8 cellular contexts compared by ENCODE assay signal in the genomic region with DNA sequence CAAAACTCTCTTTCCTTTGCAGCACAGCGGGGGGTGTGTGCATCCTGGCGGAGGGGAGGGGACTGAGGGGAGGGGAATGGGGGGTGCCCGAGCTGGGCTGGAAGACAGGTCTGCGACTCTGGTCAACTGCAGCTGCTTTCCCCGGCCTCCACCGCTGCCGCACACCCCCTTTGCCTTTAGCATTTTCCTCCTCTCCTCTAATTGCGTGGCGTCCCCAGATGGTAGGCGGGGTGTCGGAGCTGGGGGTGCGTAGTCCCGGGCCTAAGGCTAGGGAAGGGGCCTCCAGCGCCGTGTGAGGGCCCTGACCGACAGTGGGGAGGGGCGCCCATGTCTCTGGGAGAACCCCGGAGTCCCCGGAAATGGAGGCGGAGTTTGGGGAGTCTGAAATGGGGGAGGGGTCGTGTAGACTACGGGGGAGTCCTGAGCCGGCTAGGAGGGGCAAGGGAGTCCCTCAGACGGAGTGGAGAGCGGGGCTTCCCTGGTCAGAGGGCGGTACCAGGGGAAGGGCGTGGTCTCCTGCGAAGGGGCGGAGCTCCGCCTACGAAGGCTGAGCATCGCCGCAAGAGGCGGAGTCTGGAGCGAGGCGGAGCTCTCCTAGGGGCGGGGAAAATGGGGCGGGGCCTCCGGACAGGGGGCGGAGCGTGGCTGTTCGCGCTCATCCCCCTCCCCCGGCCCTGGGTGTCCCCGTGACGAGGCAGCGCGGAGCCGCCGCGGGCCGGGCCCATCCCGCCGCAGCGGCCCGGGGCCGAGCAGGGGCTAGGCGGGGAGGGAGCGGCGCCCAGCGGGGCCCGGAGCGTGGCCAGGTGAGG. TPM values are rescaled to one million over a fixed set of nuclear protein-coding genes. Genes with fewer than 3 reads are reported as not detected.
A peak's percentile ranks its signal among the peaks of the same experiment; 100 is the strongest.
DNase-seq lines count a peak whose midpoint lies in the region; ATAC-seq and TF ChIP-seq lines count a peak whose summit lies in the region.

A gene with protein sequence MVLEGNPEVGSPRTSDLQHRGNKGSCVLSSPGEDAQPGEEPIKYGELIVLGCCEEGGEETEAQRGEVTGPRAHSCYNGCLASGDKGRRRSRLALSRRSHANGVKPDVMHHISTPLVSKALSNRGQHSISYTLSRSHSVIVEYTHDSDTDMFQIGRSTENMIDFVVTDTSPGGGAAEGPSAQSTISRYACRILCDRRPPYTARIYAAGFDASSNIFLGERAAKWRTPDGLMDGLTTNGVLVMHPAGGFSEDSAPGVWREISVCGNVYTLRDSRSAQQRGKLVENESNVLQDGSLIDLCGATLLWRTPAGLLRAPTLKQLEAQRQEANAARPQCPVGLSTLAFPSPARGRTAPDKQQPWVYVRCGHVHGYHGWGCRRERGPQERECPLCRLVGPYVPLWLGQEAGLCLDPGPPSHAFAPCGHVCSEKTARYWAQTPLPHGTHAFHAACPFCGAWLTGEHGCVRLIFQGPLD (plus strand): TSS at position 681 of the 809 bp plus-strand sequence. CDS start 1,224 bp downstream, outside the sequence.

- H3K27ac Mint-ChIP-seq in activated CD8-positive, alpha-beta T cell treated with anti-CD3 and anti-CD28 coated beads for 36 hours: peak within 1 kb of the TSS; percentile 81

- H3K4me3 Mint-ChIP-seq in activated CD8-positive, alpha-beta T cell treated with anti-CD3 and anti-CD28 coated beads for 36 hours: peak within 1 kb of the TSS; percentile 86

- intact Hi-C loops in activated CD8-positive, alpha-beta T cell treated with anti-CD3 and anti-CD28 coated beads for 36 hours (cut with micrococcal nuclease): no loop called here

- H3K9me3 Mint-ChIP-seq in activated CD8-positive, alpha-beta T cell treated with anti-CD3 and anti-CD28 coated beads for 36 hours: no peaks in the 10 kb centered on the region

- 1% methylated on average over 63 of the region's 63 CpGs for WGBS in ectodermal cell, 2 experiments
- 1% methylated on average over 41 to 63 of the region's 63 CpGs for WGBS in lung, 2 donors

- H3K4me1 ChIP-seq in BE2C (no peaks in the 10 kb centered on the region; the same call in 1 of the 2 replicates), ectodermal cell (ENCODE audit: control insufficient read depth, insufficient read depth, low read length) (peaks cover 11% of the 10 kb centered on the region), lung (ENCODE audit: control insufficient read depth in 2 of 2, insufficient read depth in 2 of 2, low read length in 2 of 2) (peaks cover 0 to 8% of the 10 kb centered on the region in 2 donors)

- peaks cover 2% of the 10 kb centered on the region for H3K36me3 Mint-ChIP-seq in activated CD8-positive, alpha-beta T cell treated with anti-CD3 and anti-CD28 coated beads for 36 hours (ENCODE audit: low read depth)

- peak; percentile 66 for ATAC-seq in GM19328 (IDR thresholded peaks at IDR 0.05; ENCODE audit: unreplicated experiment)
- peak; percentile 41 for ATAC-seq in HG03469 (IDR thresholded peaks at IDR 0.05; ENCODE audit: unreplicated experiment)
- peak; percentile 92 for ATAC-seq in activated CD8-positive, alpha-beta T cell treated with anti-CD3 and anti-CD28 coated beads for 36 hours
- peak; percentile 95 for ATAC-seq in lung (ENCODE audit: insufficient read depth, low FRiP score)

- peak within 1 kb of the TSS; percentile 67 for H3K4me3 ChIP-seq in BE2C (ENCODE audit: low read depth, low read length)
- H3K4me3 ChIP-seq in ectodermal cell (ENCODE audit: insufficient read depth, low read depth, low read length): peak within 1 kb of the TSS; percentile 47
- peak within 1 kb of the TSS; percentile 43 for H3K4me3 ChIP-seq in lung

- no peaks in the 10 kb centered on the region for H3K27me3 Mint-ChIP-seq in activated CD8-positive, alpha-beta T cell treated with anti-CD3 and anti-CD28 coated beads for 36 hours

- POLR2A ChIA-PET in activated CD8-positive, alpha-beta T cell treated with anti-CD3 and anti-CD28 coated beads for 36 hours (lab: Charles Lee): interaction anchor here (1.5 to 1.6 kb wide), 2 partner anchors 12 to 28 kb away, joined by 4 to 6 read pairs; a partner anchor contains a TSS

- no peaks in the 10 kb centered on the region; the same call in 1 of the 2 replicates for H3K9me3 ChIP-seq in BE2C
- no peaks in the 10 kb centered on the region for H3K9me3 ChIP-seq in ectodermal cell (ENCODE audit: control insufficient read depth, low read length)
- no peaks in the 10 kb centered on the region for H3K9me3 ChIP-seq in lung (ENCODE audit: control insufficient read depth in 2 of 2, insufficient read depth in 1 of 2, low read length in 1 of 2)

- no peaks in the 10 kb centered on the region for H3K27me3 ChIP-seq in BE2C
- H3K27me3 ChIP-seq in ectodermal cell (ENCODE audit: control insufficient read depth, insufficient read depth, low read length, poor library complexity, severe bottlenecking): no peaks in the 10 kb centered on the region
- H3K27me3 ChIP-seq in lung (ENCODE audit: control insufficient read depth, insufficient read depth): no peaks in the 10 kb centered on the region

- TF ChIP-seq CTCF in BE2C (IDR thresholded peaks at IDR 0.05; ENCODE audit: low read depth, low read length) (no peak), lung (IDR thresholded peaks at IDR 0.05; ENCODE audit: control extremely low read depth, extremely low read depth) (no peak)
- no peak for TF ChIP-seq CTCF in activated CD8-positive, alpha-beta T cell treated with anti-CD3 and anti-CD28 coated beads for 36 hours (IDR thresholded peaks at IDR 0.05)

- peaks cover 40% of the 10 kb centered on the region for H3K4me1 Mint-ChIP-seq in activated CD8-positive, alpha-beta T cell treated with anti-CD3 and anti-CD28 coated beads for 36 hours (ENCODE audit: low read depth)

- CTCF ChIA-PET in activated CD8-positive, alpha-beta T cell treated with anti-CD3 and anti-CD28 coated beads for 36 hours (lab: Charles Lee): interaction anchor here (0.6 to 5.5 kb wide), 7 partner anchors 13 to 230 kb away, joined by 3 to 36 read pairs (median 4); a partner anchor contains a TSS

- DNase-seq in BE2C (peak; percentile 96), NCI-H69 (lab: John Stamatoyannopoulos, UW) (peak; percentile 96), lung (ENCODE audit: low spot score) (peak; percentile 93)
- peak; percentile 94 for DNase-seq in activated CD8-positive, alpha-beta T cell treated with anti-CD3 and anti-CD28 coated beads for 36 hours
- peak; percentile 91 to 99 (median 93) for DNase-seq in stimulated activated CD4-positive, alpha-beta T cell treated with anti-CD3 and anti-CD28 coated beads, TNF-alpha, amount 100 ng/mL, for 1 hour (ENCODE audit: low read depth in 3 of 3, low spot score in 1 of 3)

- H3K27ac ChIP-seq in ectodermal cell (ENCODE audit: insufficient read depth, low read depth, low read length, poor library complexity, severe bottlenecking) (peak within 1 kb of the TSS; percentile 11), lung (ENCODE audit: low read depth in 1 of 2, low read length in 1 of 2) (peak within 1 kb of the TSS; percentile 11 to 35)

- H3K36me3 ChIP-seq in BE2C (no peaks in the 10 kb centered on the region), ectodermal cell (ENCODE audit: control insufficient read depth, insufficient read depth, low read length) (no peaks in the 10 kb centered on the region), lung (ENCODE audit: control insufficient read depth in 2 of 2, insufficient read depth in 2 of 2, low read length in 2 of 2) (no peaks in the 10 kb centered on the region)

RNA-seq across cellular contexts. Expression of the gene that starts here (rescaled TPM):
- polyA plus RNA-seq in BE2C (2012; ENCODE audit: insufficient read depth, insufficient read length, low read depth): 8.1 TPM
- 10 to 100 TPM in 1 of 2 experiments, 1 to 10 TPM in 1; 6.7 to 10.5 TPM for total RNA-seq in activated CD8-positive, alpha-beta T cell treated with anti-CD3 and anti-CD28 coated beads for 36 hours
- 7.6 TPM for polyA plus RNA-seq in ectodermal cell (2013, experiment 1 of 4)
- polyA plus RNA-seq in ectodermal cell (2013, experiment 2 of 4): 8.9 TPM
- 6.5 TPM for polyA plus RNA-seq in ectodermal cell (2013, experiment 3 of 4)
- polyA plus RNA-seq in ectodermal cell (2013, experiment 4 of 4): 7.5 TPM
- 10 to 100 TPM in 1 of 2 donors, 1 to 10 TPM in 1; 4.9 to 12.6 TPM for total RNA-seq in lung
- polyA plus RNA-seq in lung: 1 to 10 TPM; 6.1 to 8.9 TPM

Comparison
In these comparisons a context has a peak if more than half of its experiments do, and no peak if none do; other contexts are left out.
1. Peak in every context shown above with its lines: DNase-seq, ATAC-seq, H3K4me3 ChIP-seq and H3K27ac ChIP-seq.
2. ATAC-seq: peak in every context shown above with its lines; median percentile 95 in lung; 92 in activated CD8-positive, alpha-beta T cell treated with anti-CD3 and anti-CD28 coated beads for 36 hours; 66 in GM19328; 41 in HG03469.